ENCODE assay signal across 14 cellular contexts in genomic region chr1:208170252-208170651, GRCh38.
DNase-seq lines count a peak whose midpoint lies in the region; ATAC-seq, FAIRE-seq and TF ChIP-seq lines count a peak whose summit lies in the region.
"Had no signal": no experiment of that assay in that cellular context is flagged by ENCODE, and none has a peak within 500 bp of the region (broad histone marks: within the 10 kb centered on the region; RNA-seq: fewer than 3 reads in every experiment).

No MANE protein-coding gene starts in this region.

- H3K27me3 Mint-ChIP-seq in glutamatergic neuron (ENCODE audit: unreplicated experiment) = peaks cover 5% of the 10 kb centered on the region

- ATAC-seq in heart left ventricle (peak; percentile 29 to 68 (median 54)), left cardiac atrium (no peak)
- ATAC-seq: activated CD4-positive, alpha-beta T cell treated with anti-CD3 and anti-CD28 coated beads for 36 hours; natural killer cell treated with Interleukin-12 subunit alpha and Interleukin-12 subunit beta and Interleukin-15 and Interleukin-18, amount 100 ng/mL, for 72 hours had no signal

- no peak overlapping the region for H3K4me3 ChIP-seq in heart left ventricle
- H3K4me3 ChIP-seq: PC-9, tibial artery had no signal

- peaks cover 5% of the 10 kb centered on the region for H3K9me3 Mint-ChIP-seq in glutamatergic neuron (ENCODE audit: unreplicated experiment)
- H3K9me3 Mint-ChIP-seq: activated naive CD4-positive, alpha-beta T cell treated with anti-CD3 and anti-CD28 coated beads, Interleukin-2, amount 10 ng/mL, durations not matched to agents 7 days and 5 days; natural killer cell treated with Interleukin-12 subunit alpha and Interleukin-12 subunit beta and Interleukin-15 and Interleukin-18, amount 100 ng/mL, for 72 hours had no signal

- H3K27ac Mint-ChIP-seq in glutamatergic neuron (ENCODE audit: unreplicated experiment) = no peak overlapping the region
- H3K27ac Mint-ChIP-seq: activated CD4-positive, alpha-beta T cell treated with anti-CD3 and anti-CD28 coated beads for 36 hours; activated naive CD4-positive, alpha-beta T cell treated with anti-CD3 and anti-CD28 coated beads, Interleukin-2, amount 10 ng/mL, durations not matched to agents 7 days and 5 days; natural killer cell treated with Interleukin-12 subunit alpha and Interleukin-12 subunit beta and Interleukin-15 and Interleukin-18, amount 100 ng/mL, for 72 hours had no signal

- 33 to 46% (median 38%) methylated on average over 4 of the region's 4 CpGs for WGBS in heart left ventricle, 4 donors

- no peaks in the 10 kb centered on the region for H3K36me3 ChIP-seq in heart left ventricle
- H3K36me3 ChIP-seq: tibial artery had no signal

- no peaks in the 10 kb centered on the region for H3K36me3 Mint-ChIP-seq in glutamatergic neuron (ENCODE audit: unreplicated experiment)
- H3K36me3 Mint-ChIP-seq: activated naive CD4-positive, alpha-beta T cell treated with anti-CD3 and anti-CD28 coated beads, Interleukin-2, amount 10 ng/mL, durations not matched to agents 7 days and 5 days; natural killer cell treated with Interleukin-12 subunit alpha and Interleukin-12 subunit beta and Interleukin-15 and Interleukin-18, amount 100 ng/mL, for 72 hours had no signal

- no peak for TF ChIP-seq POLR2A in heart left ventricle (IDR thresholded peaks at IDR 0.05)

- peak overlapping the region in 1 of 12 donors; percentile 53 for H3K27ac ChIP-seq in heart left ventricle
- H3K27ac ChIP-seq: PC-9, tibial artery had no signal

- intact Hi-C loops in heart left ventricle (cut with DNase I) = no loop called here
- intact Hi-C loops in left cardiac atrium (cut with DNase I) = no loop called here

- no peak for FAIRE-seq in urothelium cell line (lab: Jason Lieb, UNC)

- TF ChIP-seq CTCF in heart left ventricle (IDR thresholded peaks at IDR 0.05) = no peak
- TF ChIP-seq CTCF in glutamatergic neuron (IDR thresholded peaks at IDR 0.05; ENCODE audit: partially characterized antibody, unreplicated experiment) = no peak

- peaks cover 0 to 82% (median 39%) of the 10 kb centered on the region in 12 donors for H3K4me1 ChIP-seq in heart left ventricle

- no peaks in the 10 kb centered on the region for H3K9me3 ChIP-seq in heart left ventricle
- H3K9me3 ChIP-seq: tibial artery had no signal

- DNase-seq in heart left ventricle (peak; percentile 61 to 78 (median 69)), left cardiac atrium (no peak), NCI-H345 (lab: John Stamatoyannopoulos, UW) (peak; percentile 90), glutamatergic neuron (peak; percentile 56), urothelium cell line (ENCODE audit: low spot score) (peak; percentile 60), SIG-M5 (lab: John Stamatoyannopoulos, UW) (no peak), NCI-H2196 treated with DMSO at 0.1 percent for 48 hours (lab: John Stamatoyannopoulos, UW; ENCODE audit: unreplicated experiment) (no peak)
- no peak for DNase-seq in stimulated activated CD4-positive, alpha-beta T cell treated with anti-CD3 and anti-CD28 coated beads, Interleukin-15, amount 100 ng/mL, for 24 hours
- DNase-seq: activated CD4-positive, alpha-beta T cell treated with anti-CD3 and anti-CD28 coated beads for 36 hours; activated naive CD4-positive, alpha-beta T cell treated with anti-CD3 and anti-CD28 coated beads, Interleukin-2, amount 10 ng/mL, durations not matched to agents 7 days and 5 days; PC-9; stimulated activated CD4-positive, alpha-beta T cell treated with anti-CD3 and anti-CD28 coated beads, Interleukin-4, amount 100 ng/mL, for 1 hour had no signal

- H3K27me3 ChIP-seq in heart left ventricle = no peaks in the 10 kb centered on the region
- H3K27me3 ChIP-seq: tibial artery had no signal

- H3K4me3 Mint-ChIP-seq in glutamatergic neuron (ENCODE audit: unreplicated experiment) = peak overlapping the region; percentile 48
- H3K4me3 Mint-ChIP-seq: activated CD4-positive, alpha-beta T cell treated with anti-CD3 and anti-CD28 coated beads for 36 hours; activated naive CD4-positive, alpha-beta T cell treated with anti-CD3 and anti-CD28 coated beads, Interleukin-2, amount 10 ng/mL, durations not matched to agents 7 days and 5 days; natural killer cell treated with Interleukin-12 subunit alpha and Interleukin-12 subunit beta and Interleukin-15 and Interleukin-18, amount 100 ng/mL, for 72 hours had no signal

- H3K4me1 Mint-ChIP-seq in glutamatergic neuron (ENCODE audit: low read depth, unreplicated experiment) = peaks cover 56% of the 10 kb centered on the region
- H3K4me1 Mint-ChIP-seq: activated CD4-positive, alpha-beta T cell treated with anti-CD3 and anti-CD28 coated beads for 36 hours; activated naive CD4-positive, alpha-beta T cell treated with anti-CD3 and anti-CD28 coated beads, Interleukin-2, amount 10 ng/mL, durations not matched to agents 7 days and 5 days had no signal

Comparison
In these comparisons a context has a peak if more than half of its experiments do, and no peak if none do; other contexts are left out.
1. ATAC-seq: peak in heart left ventricle (4 of 4); none in left cardiac atrium (0 of 2).
2. DNase-seq: peak in heart left ventricle (5 of 5), NCI-H345 (single experiment), glutamatergic neuron (single experiment) and urothelium cell line (single experiment); none in left cardiac atrium (single experiment), SIG-M5 (single experiment), stimulated activated CD4-positive, alpha-beta T cell treated with anti-CD3 and anti-CD28 coated beads, Interleukin-15, amount 100 ng/mL, for 24 hours (single experiment) and NCI-H2196 treated with DMSO at 0.1 percent for 48 hours (single experiment).